ENCODE assay signal across 18 cellular contexts in the genomic region with DNA sequence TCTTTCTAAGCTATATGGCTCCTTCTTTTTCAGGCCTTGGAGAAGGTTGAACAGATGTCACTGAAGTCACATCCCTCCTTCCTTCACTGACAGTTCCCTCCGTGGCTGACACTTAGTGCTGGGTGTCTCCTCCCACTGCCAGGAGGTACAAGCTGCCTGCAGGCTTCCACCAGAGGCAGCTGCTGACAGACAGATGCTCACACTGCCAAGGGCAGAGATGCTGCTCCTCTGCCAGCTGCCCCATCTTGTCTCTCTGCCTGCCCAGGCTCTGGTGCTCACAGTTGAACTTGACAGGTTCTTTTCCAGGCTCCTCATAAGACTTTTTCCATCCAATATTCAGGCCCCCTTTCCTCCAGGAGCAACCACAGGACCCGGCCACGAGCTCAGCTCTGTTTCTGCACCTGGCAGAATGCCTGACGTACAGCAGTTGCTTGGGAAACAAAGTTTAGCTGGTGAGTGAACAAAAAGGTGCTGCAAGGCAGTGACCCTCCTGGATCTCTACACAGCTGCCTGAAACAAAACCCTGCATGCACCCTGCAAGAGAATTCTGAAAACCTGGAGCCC.
DNase-seq lines count a peak whose midpoint lies in the region; ATAC-seq, FAIRE-seq and TF ChIP-seq lines count a peak whose summit lies in the region.
"Had no signal": no experiment of that assay in that cellular context is flagged by ENCODE, and none has a peak within 500 bp of the region (broad histone marks: within the 10 kb centered on the region; RNA-seq: fewer than 3 reads in every experiment).

No MANE protein-coding gene starts in this region.

- H3K36me3 ChIP-seq in GM12878 (ENCODE audit: control insufficient read depth in 2 of 2, insufficient read depth in 2 of 2, low read length in 1 of 2) (no peaks in the 10 kb centered on the region), osteoblast (ENCODE audit: insufficient read depth, low read length) (no peaks in the 10 kb centered on the region)
- no peaks in the 10 kb centered on the region for H3K36me3 ChIP-seq in naive thymus-derived CD4-positive, alpha-beta T cell (ENCODE audit: control insufficient read depth in 2 of 3, insufficient read depth in 3 of 3, low read length in 3 of 3)
- H3K36me3 ChIP-seq: MG63, SJSA1, thoracic aorta had no signal

- CTCF ChIA-PET in GM12878 (lab: Yijun Ruan, JAX) = interaction anchor here (0.7 to 4.6 kb wide), 4 partner anchors 9 to 44 kb away, joined by 3 to 37 read pairs (median 4); no protein-coding TSS in a partner anchor
- CTCF ChIA-PET in naive thymus-derived CD4-positive, alpha-beta T cell (lab: Charles Lee) = no interaction called here

- intact Hi-C loops in GM12878 (cut with micrococcal nuclease; ENCODE audit: unreplicated experiment) = no loop called here
- intact Hi-C loops in naive thymus-derived CD4-positive, alpha-beta T cell (cut with micrococcal nuclease) = no loop called here

- peaks cover 0 to 4% (median 0%) of the 10 kb centered on the region in 5 donors for H3K36me3 Mint-ChIP-seq in naive thymus-derived CD4-positive, alpha-beta T cell

- peaks cover 0 to 1% (median 0%) of the 10 kb centered on the region in 11 donors for H3K9me3 Mint-ChIP-seq in naive thymus-derived CD4-positive, alpha-beta T cell
- H3K9me3 Mint-ChIP-seq: stimulated activated effector memory CD8-positive, alpha-beta T cell treated with anti-CD3 and anti-CD28 coated beads, Interleukin-12 subunit alpha, Interleukin-12 subunit beta, amount 100 ng/mL, for 72 hours had no signal

- no peak for TF ChIP-seq EP300 in GM12878 (IDR thresholded peaks at IDR 0.05; ENCODE audit: borderline replicate concordance in 1 of 2, control insufficient read depth in 1 of 2, low read depth in 2 of 2, low read length in 2 of 2)

- in situ Hi-C loops in GM12878 (cut with MboI) (no loop called here), G401 (cut with HindIII; ENCODE audit: low sequenced_read_pairs) (no loop called here)

- no peaks in the 10 kb centered on the region; the same call in 2 of the 3 replicates for H3K9me3 ChIP-seq in GM12878 (replicated peaks; ENCODE audit: control insufficient read depth, insufficient read depth, low read length)
- no peaks in the 10 kb centered on the region for H3K9me3 ChIP-seq in osteoblast (ENCODE audit: low read depth, low read length)
- H3K9me3 ChIP-seq in naive thymus-derived CD4-positive, alpha-beta T cell (ENCODE audit: control insufficient read depth in 2 of 3, low read length in 3 of 3) = no peaks in the 10 kb centered on the region
- H3K9me3 ChIP-seq: MG63, thoracic aorta had no signal

- SMC1A ChIA-PET in GM12878 (lab: Charles Lee; ENCODE audit: uncharacterized antibody, unreplicated experiment) = interaction anchor here (0.9 to 2.9 kb wide), 7 partner anchors 9 to 44 kb away, joined by 3 to 13 read pairs (median 4); no protein-coding TSS in a partner anchor

- peak overlapping the region in 1 of 9 donors; percentile 40 for H3K27ac Mint-ChIP-seq in naive thymus-derived CD4-positive, alpha-beta T cell
- H3K27ac Mint-ChIP-seq: B cell; stimulated activated effector memory CD8-positive, alpha-beta T cell treated with anti-CD3 and anti-CD28 coated beads, Interleukin-12 subunit alpha, Interleukin-12 subunit beta, amount 100 ng/mL, for 72 hours had no signal

- peak; percentile 39 for ATAC-seq in GM12878
- ATAC-seq in naive thymus-derived CD4-positive, alpha-beta T cell = no peak
- ATAC-seq: stimulated activated effector memory CD8-positive, alpha-beta T cell treated with anti-CD3 and anti-CD28 coated beads, Interleukin-12 subunit alpha, Interleukin-12 subunit beta, amount 100 ng/mL, for 72 hours had no signal

- TF ChIP-seq CTCF in GM12878 (IDR thresholded peaks at IDR 0.05 in 2 of 3, conservative IDR thresholded peaks at IDR 0.05 in 1 of 3; ENCODE audit: control insufficient read depth in 2 of 3, extremely low read depth in 1 of 3, insufficient read depth in 1 of 3, low read depth in 3 of 3, low read length in 3 of 3) = no peak
- TF ChIP-seq CTCF in osteoblast (IDR thresholded peaks at IDR 0.05; ENCODE audit: extremely low read depth, low read depth, low read length) = no peak

- H2AFZ ChIP-seq in GM12878 (ENCODE audit: control insufficient read depth, low read depth, low read length) = no peak overlapping the region
- H2AFZ ChIP-seq in osteoblast (ENCODE audit: low read length) = no peak overlapping the region

- DNase-seq in MV-4-11 (lab: John Stamatoyannopoulos, UW) (peak; percentile 8), NCI-H1694 (lab: John Stamatoyannopoulos, UW) (peak; percentile 80), GM12878 (ENCODE audit: low read depth, low spot score) (no peak), osteoblast (ENCODE audit: insufficient read length, low spot score, missing footprints) (peak; percentile 32), G401 (ENCODE audit: low spot score) (no peak)
- DNase-seq in naive thymus-derived CD4-positive, alpha-beta T cell = no peak
- DNase-seq in stimulated activated CD4-positive, alpha-beta T cell treated with anti-CD3 and anti-CD28 coated beads, Interleukin-4, amount 100 ng/mL, for 1 hour = no peak
- DNase-seq: activated CD4-positive, alpha-beta T cell treated with anti-CD3 and anti-CD28 coated beads for 1 hour; amniotic stem cell; Calu3; effector memory CD4-positive, alpha-beta T cell; hippocampal formation; MG63; NCI-H2107 had no signal

- H3K79me2 ChIP-seq in GM12878 (ENCODE audit: control insufficient read depth, insufficient read depth, low read length) (no peaks in the 10 kb centered on the region), osteoblast (ENCODE audit: insufficient read depth, low read length) (no peaks in the 10 kb centered on the region)

- TF ChIP-seq POLR2A in GM12878 (IDR thresholded peaks at IDR 0.05; ENCODE audit: low read depth, low read length) = no peak

- H3K4me2 ChIP-seq in GM12878 (ENCODE audit: control insufficient read depth, insufficient read depth) (no peak overlapping the region), osteoblast (ENCODE audit: insufficient read depth, low read length) (no peak overlapping the region)

- TF ChIP-seq RAD21 in GM12878 (IDR thresholded peaks at IDR 0.05; ENCODE audit: insufficient read depth, low read depth, low read length) = no peak

- BruUV-seq in GM12878 (replicated peaks; lab: Mats Ljungman, UMichigan) = no TSS peak

- peaks cover 0 to 8% (median 0%) of the 10 kb centered on the region in 7 donors for H3K4me1 Mint-ChIP-seq in naive thymus-derived CD4-positive, alpha-beta T cell
- H3K4me1 Mint-ChIP-seq: B cell had no signal

- no peak for FAIRE-seq in GM12878 (lab: Jason Lieb, UNC)

- POLR2A ChIA-PET in GM12878 (lab: Charles Lee) = interaction anchor here (4.0 kb wide), 1 partner anchor 9 kb away, joined by 20 read pairs; no protein-coding TSS in a partner anchor
- POLR2A ChIA-PET in naive thymus-derived CD4-positive, alpha-beta T cell (lab: Charles Lee) = no interaction called here

- no peak overlapping the region for H3K9ac ChIP-seq in GM12878 (ENCODE audit: control insufficient read depth, insufficient read depth, low read length)

- WGBS in GM12878 (ENCODE audit: insufficient coverage, insufficient replicate concordance, low lambda C conversion rate, missing lambda C conversion rate) = 24% methylated on average over 4 of the region's 4 CpGs

- no peaks in the 10 kb centered on the region for H3K4me1 ChIP-seq in GM12878 (ENCODE audit: control insufficient read depth, insufficient read depth, low read length)
- no peaks in the 10 kb centered on the region for H3K4me1 ChIP-seq in osteoblast (ENCODE audit: insufficient read depth, low read length)
- no peaks in the 10 kb centered on the region for H3K4me1 ChIP-seq in naive thymus-derived CD4-positive, alpha-beta T cell (ENCODE audit: control insufficient read depth in 2 of 2, insufficient read depth in 2 of 2, low read length in 2 of 2)
- H3K4me1 ChIP-seq: SJSA1 had no signal

- H4K20me1 ChIP-seq in GM12878 (ENCODE audit: control insufficient read depth, insufficient read depth) (no peaks in the 10 kb centered on the region), osteoblast (ENCODE audit: insufficient read depth, low read length) (no peaks in the 10 kb centered on the region)

- H3K4me3 ChIP-seq in GM12878 = no peak overlapping the region
- no peak overlapping the region for H3K4me3 ChIP-seq in osteoblast (ENCODE audit: insufficient read depth, low read length)
- H3K4me3 ChIP-seq in naive thymus-derived CD4-positive, alpha-beta T cell (ENCODE audit: low read length) = no peak overlapping the region
- H3K4me3 ChIP-seq: MG63, SJSA1, thoracic aorta had no signal

- no peak overlapping the region for H3K4me3 Mint-ChIP-seq in naive thymus-derived CD4-positive, alpha-beta T cell
- H3K4me3 Mint-ChIP-seq: B cell; stimulated activated effector memory CD8-positive, alpha-beta T cell treated with anti-CD3 and anti-CD28 coated beads, Interleukin-12 subunit alpha, Interleukin-12 subunit beta, amount 100 ng/mL, for 72 hours had no signal

- RAD21 ChIA-PET in GM12878 (lab: Charles Lee; ENCODE audit: unreplicated experiment) = interaction anchor here (0.9 to 2.9 kb wide), 3 partner anchors 8 to 44 kb away, joined by 4 to 30 read pairs (median 4); no protein-coding TSS in a partner anchor

- no peak overlapping the region for H3K27ac ChIP-seq in GM12878 (ENCODE audit: control insufficient read depth, insufficient read depth)
- no peak overlapping the region for H3K27ac ChIP-seq in osteoblast (ENCODE audit: low read depth, low read length)
- H3K27ac ChIP-seq in naive thymus-derived CD4-positive, alpha-beta T cell (ENCODE audit: low read depth, low read length) = no peak overlapping the region
- H3K27ac ChIP-seq: SJSA1, thoracic aorta had no signal

- peaks cover 0 to 19% (median 10%) of the 10 kb centered on the region in 5 donors for H3K27me3 Mint-ChIP-seq in naive thymus-derived CD4-positive, alpha-beta T cell

- H3K27me3 ChIP-seq in GM12878 (replicated peaks in 1 of 2; ENCODE audit: control insufficient read depth in 2 of 2, insufficient read depth in 2 of 2, low read length in 1 of 2) (no peaks in the 10 kb centered on the region), osteoblast (ENCODE audit: insufficient read depth, low read length) (no peaks in the 10 kb centered on the region)
- H3K27me3 ChIP-seq in naive thymus-derived CD4-positive, alpha-beta T cell (ENCODE audit: control insufficient read depth in 2 of 2, insufficient read depth in 2 of 2, low read length in 2 of 2) = no peaks in the 10 kb centered on the region
- H3K27me3 ChIP-seq: MG63 had no signal

TF ChIP-seq in GM12878, 131 proteins besides CTCF, POLR2A, EP300 and RAD21 (continues in another document):
- TF ChIP-seq PKNOX1 (IDR thresholded peaks at IDR 0.05) (peak; percentile 33; the same call in 1 of the 2 replicates), IKZF1 (conservative IDR thresholded peaks at IDR 0.05) (0 out of 2 replicates have a peak, but pooled peaks have one; percentile 21)

Comparison
In these comparisons a context has a peak if more than half of its experiments do, and no peak if none do; other contexts are left out.
1. DNase-seq: peak in MV-4-11 (single experiment), NCI-H1694 (single experiment) and osteoblast (single experiment); none in GM12878 (single experiment), naive thymus-derived CD4-positive, alpha-beta T cell (0 of 9), stimulated activated CD4-positive, alpha-beta T cell treated with anti-CD3 and anti-CD28 coated beads, Interleukin-4, amount 100 ng/mL, for 1 hour (single experiment) and G401 (single experiment).